Comparison of ENCODE assay signal across 13 cellular contexts in the genomic region with DNA sequence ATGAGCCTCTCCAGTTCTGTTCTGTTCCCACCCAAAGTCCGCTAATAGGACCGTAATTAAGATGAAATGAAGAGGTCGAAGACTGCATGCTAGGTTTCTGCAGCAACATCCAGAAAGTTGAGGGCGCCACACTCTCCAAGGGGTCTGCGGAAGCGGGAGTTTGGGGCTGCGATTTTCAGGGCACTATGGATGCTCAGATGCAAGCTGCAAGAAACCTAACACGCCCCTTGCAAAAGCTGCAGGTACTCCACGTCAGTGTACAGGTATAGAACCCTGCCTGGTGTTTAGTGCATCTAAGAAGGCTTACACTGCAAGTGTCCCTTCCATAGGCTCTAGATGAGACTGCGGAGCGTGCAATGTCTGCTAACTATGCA.
DNase-seq lines count a peak whose midpoint lies in the region; ATAC-seq and TF ChIP-seq lines count a peak whose summit lies in the region.
"Had no signal": no experiment of that assay in that cellular context is flagged by ENCODE, and none has a peak within 500 bp of the region (broad histone marks: within the 10 kb centered on the region; RNA-seq: fewer than 3 reads in every experiment).

No MANE protein-coding gene starts in this region.

- H3K27me3 ChIP-seq in left ventricle myocardium inferior (ENCODE audit: low read depth) (peaks cover 57% of the 10 kb centered on the region), lower lobe of right lung (ENCODE audit: low read depth) (peaks cover 18% of the 10 kb centered on the region), upper lobe of left lung (no peaks in the 10 kb centered on the region)
- H3K27me3 ChIP-seq: colonic mucosa had no signal

- H3K4me1 ChIP-seq in left ventricle myocardium inferior: peaks cover 5% of the 10 kb centered on the region
- peaks cover 7% of the 10 kb centered on the region for H3K4me1 ChIP-seq in lower lobe of right lung
- peaks cover 0 to 13% (median 6%) of the 10 kb centered on the region in 4 donors for H3K4me1 ChIP-seq in upper lobe of left lung
- H3K4me1 ChIP-seq: colonic mucosa, foreskin keratinocyte, uterus had no signal

- TF ChIP-seq POLR2A in upper lobe of left lung (IDR thresholded peaks at IDR 0.05): no peak

- H3K4me1 Mint-ChIP-seq in activated T-helper 1 cell treated with anti-CD3 and anti-CD28 coated beads, Interleukin-12 subunit alpha, Interleukin-12 subunit beta, Interleukin-2, Interleukin-4 antibody, amounts not matched to agents 30 ng/mL and 10 ng/mL and 1 ng/mL, durations not matched to agents 14 hours and 24 hours and 36 hours (ENCODE audit: low read depth): no peaks in the 10 kb centered on the region

- no peaks in the 10 kb centered on the region for H3K36me3 Mint-ChIP-seq in activated T-helper 1 cell treated with anti-CD3 and anti-CD28 coated beads, Interleukin-12 subunit alpha, Interleukin-12 subunit beta, Interleukin-2, Interleukin-4 antibody, amounts not matched to agents 30 ng/mL and 10 ng/mL and 1 ng/mL, durations not matched to agents 14 hours and 24 hours and 36 hours (ENCODE audit: low read depth)

- peaks cover 46% of the 10 kb centered on the region for H3K27me3 Mint-ChIP-seq in activated T-helper 1 cell treated with anti-CD3 and anti-CD28 coated beads, Interleukin-12 subunit alpha, Interleukin-12 subunit beta, Interleukin-2, Interleukin-4 antibody, amounts not matched to agents 30 ng/mL and 10 ng/mL and 1 ng/mL, durations not matched to agents 14 hours and 24 hours and 36 hours (ENCODE audit: insufficient read depth)

- ATAC-seq in lower lobe of right lung (no peak), upper lobe of left lung (ENCODE audit: low FRiP score in 2 of 2) (peak in 1 of 2 donors; percentile 13), GM21423 (IDR thresholded peaks at IDR 0.05; ENCODE audit: unreplicated experiment) (no peak)

- H3K27ac ChIP-seq in left ventricle myocardium inferior (replicated peaks) (no peak overlapping the region), lower lobe of right lung (no peak overlapping the region), upper lobe of left lung (no peak overlapping the region)
- H3K27ac ChIP-seq: colonic mucosa, foreskin keratinocyte, uterus had no signal

- intact Hi-C loops in left ventricle myocardium inferior (cut with micrococcal nuclease): no loop called here
- intact Hi-C loops in cardiac septum (cut with DNase I): no loop called here
- intact Hi-C loops in activated T-helper 1 cell treated with anti-CD3 and anti-CD28 coated beads, Interleukin-12 subunit alpha, Interleukin-12 subunit beta, Interleukin-2, Interleukin-4 antibody, amounts not matched to agents 30 ng/mL and 10 ng/mL and 1 ng/mL, durations not matched to agents 14 hours and 24 hours and 36 hours (cut with micrococcal nuclease): loop anchor here (2.0 kb wide), 1 partner anchor 15 kb away; no protein-coding TSS in a partner anchor
- intact Hi-C loops in lower lobe of right lung (cut with DNase I): no loop called here

- H3K9me3 ChIP-seq in left ventricle myocardium inferior (replicated peaks) (no peaks in the 10 kb centered on the region), lower lobe of right lung (no peaks in the 10 kb centered on the region), upper lobe of left lung (no peaks in the 10 kb centered on the region)
- H3K9me3 ChIP-seq: colonic mucosa, uterus had no signal

- H3K9me3 Mint-ChIP-seq in activated T-helper 1 cell treated with anti-CD3 and anti-CD28 coated beads, Interleukin-12 subunit alpha, Interleukin-12 subunit beta, Interleukin-2, Interleukin-4 antibody, amounts not matched to agents 30 ng/mL and 10 ng/mL and 1 ng/mL, durations not matched to agents 14 hours and 24 hours and 36 hours: no peaks in the 10 kb centered on the region

- no peak for TF ChIP-seq CTCF in left ventricle myocardium inferior (IDR thresholded peaks at IDR 0.05; ENCODE audit: borderline replicate concordance)
- no peak for TF ChIP-seq CTCF in lower lobe of right lung (IDR thresholded peaks at IDR 0.05)
- no peak for TF ChIP-seq CTCF in upper lobe of left lung (IDR thresholded peaks at IDR 0.05)

- 0 to 52% methylated on average over 1 to 11 of the region's 11 CpGs for WGBS in upper lobe of left lung, 2 donors

- H3K4me3 ChIP-seq in left ventricle myocardium inferior (peak overlapping the region; percentile 52), lower lobe of right lung (peak overlapping the region; percentile 39), upper lobe of left lung (peak overlapping the region in 3 of 4 donors; percentile 29 to 42 (median 37))
- H3K4me3 ChIP-seq: colonic mucosa had no signal

- TF ChIP-seq EP300 in upper lobe of left lung (IDR thresholded peaks at IDR 0.05): no peak

- no peaks in the 10 kb centered on the region for H3K36me3 ChIP-seq in left ventricle myocardium inferior
- no peaks in the 10 kb centered on the region for H3K36me3 ChIP-seq in lower lobe of right lung
- H3K36me3 ChIP-seq in upper lobe of left lung: no peaks in the 10 kb centered on the region
- H3K36me3 ChIP-seq: colonic mucosa, uterus had no signal

- DNase-seq in left ventricle myocardium inferior (no peak), cardiac septum (ENCODE audit: low spot score) (no peak), lower lobe of right lung (no peak), upper lobe of left lung (no peak), NCI-H1436 (lab: John Stamatoyannopoulos, UW) (no peak)
- no peak for DNase-seq in activated T-helper 1 cell treated with anti-CD3 and anti-CD28 coated beads, Interleukin-12 subunit alpha, Interleukin-12 subunit beta, Interleukin-2, Interleukin-4 antibody, amounts not matched to agents 30 ng/mL and 10 ng/mL and 1 ng/mL, durations not matched to agents 14 hours and 24 hours and 36 hours (ENCODE audit: low spot score)
- DNase-seq in activated CD8-positive, alpha-beta memory T cell treated with anti-CD3 and anti-CD28 coated beads, Interleukin-2, amount 50 U/mL, for 4 hours: no peak
- DNase-seq: activated effector memory CD4-positive, alpha-beta T cell treated with anti-CD3 and anti-CD28 coated beads, Interleukin-2, amount 50 U/mL, for 16 hours; colonic mucosa; foreskin keratinocyte; NCI-H2171 treated with DMSO at 0.1 percent for 48 hours; uterus had no signal

- H3K27ac Mint-ChIP-seq in activated T-helper 1 cell treated with anti-CD3 and anti-CD28 coated beads, Interleukin-12 subunit alpha, Interleukin-12 subunit beta, Interleukin-2, Interleukin-4 antibody, amounts not matched to agents 30 ng/mL and 10 ng/mL and 1 ng/mL, durations not matched to agents 14 hours and 24 hours and 36 hours: no peak overlapping the region

- peak overlapping the region; percentile 53 for H3K4me3 Mint-ChIP-seq in activated T-helper 1 cell treated with anti-CD3 and anti-CD28 coated beads, Interleukin-12 subunit alpha, Interleukin-12 subunit beta, Interleukin-2, Interleukin-4 antibody, amounts not matched to agents 30 ng/mL and 10 ng/mL and 1 ng/mL, durations not matched to agents 14 hours and 24 hours and 36 hours
